In the genomic region with DNA sequence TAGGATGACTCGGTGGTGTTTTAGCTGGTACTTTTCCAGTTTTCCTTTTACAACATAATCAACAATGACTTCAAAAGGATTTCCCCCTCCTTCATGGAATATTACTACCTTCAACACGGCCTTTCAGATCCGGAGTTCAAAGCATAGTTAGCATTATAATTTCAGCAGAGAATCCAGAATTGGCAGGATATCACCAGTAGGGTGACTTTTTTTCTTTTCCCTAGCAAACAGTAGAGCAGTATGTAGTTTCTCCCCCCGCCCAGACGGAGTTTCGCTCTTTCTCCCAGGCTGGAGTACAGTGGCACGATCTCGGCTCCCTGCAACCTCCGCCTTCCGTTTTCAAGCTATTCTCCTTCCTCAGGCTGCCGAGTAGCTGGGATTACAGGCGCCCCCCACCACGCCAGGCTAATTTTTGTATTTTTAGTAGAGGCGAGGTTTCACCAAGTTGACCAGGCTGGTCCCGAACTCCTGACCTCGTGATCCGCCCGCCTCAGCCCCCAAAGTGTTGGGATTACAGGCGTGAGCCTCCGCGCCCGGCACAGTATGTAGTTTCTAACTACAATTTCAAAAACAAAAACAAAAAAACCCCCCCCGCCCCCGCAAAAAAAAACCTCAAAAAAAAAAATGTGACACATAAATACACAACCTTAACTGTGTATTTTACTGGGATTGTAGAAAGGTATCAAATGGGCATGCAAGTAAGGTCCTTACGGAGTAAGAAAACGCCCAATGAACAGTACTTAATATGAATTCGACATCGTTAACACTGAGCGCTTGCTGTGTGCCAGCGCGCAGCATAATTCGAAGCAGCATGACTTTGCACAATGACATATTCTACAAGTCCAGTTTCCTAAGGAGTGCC, we compare ENCODE assay signal across 1 cellular context.
TF ChIP-seq lines count a peak whose summit lies in the region.

No MANE protein-coding gene starts in this region.

TF ChIP-seq in HepG2, 621 proteins besides CTCF, POLR2A, EP300 and RAD21 (continued from another document and continues in another):
- TF ChIP-seq, protein P1, sequence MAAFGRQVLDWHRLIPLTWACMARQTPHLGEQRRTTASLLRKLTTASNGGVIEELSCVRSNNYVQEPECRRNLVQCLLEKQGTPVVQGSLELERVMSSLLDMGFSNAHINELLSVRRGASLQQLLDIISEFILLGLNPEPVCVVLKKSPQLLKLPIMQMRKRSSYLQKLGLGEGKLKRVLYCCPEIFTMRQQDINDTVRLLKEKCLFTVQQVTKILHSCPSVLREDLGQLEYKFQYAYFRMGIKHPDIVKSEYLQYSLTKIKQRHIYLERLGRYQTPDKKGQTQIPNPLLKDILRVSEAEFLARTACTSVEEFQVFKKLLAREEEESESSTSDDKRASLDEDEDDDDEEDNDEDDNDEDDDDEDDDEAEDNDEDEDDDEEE (CRISPR knock-in tag; IDR thresholded peaks at IDR 0.05): no peak
- no peak for TF ChIP-seq TSC22D2 (CRISPR knock-in tag; IDR thresholded peaks at IDR 0.05; ENCODE audit: borderline replicate concordance)
- no peak for TF ChIP-seq THAP11 (CRISPR knock-in tag; IDR thresholded peaks at IDR 0.05)
- no peak for TF ChIP-seq ZNF782 (CRISPR knock-in tag; IDR thresholded peaks at IDR 0.05; ENCODE audit: borderline replicate concordance)
- TF ChIP-seq, protein P2, sequence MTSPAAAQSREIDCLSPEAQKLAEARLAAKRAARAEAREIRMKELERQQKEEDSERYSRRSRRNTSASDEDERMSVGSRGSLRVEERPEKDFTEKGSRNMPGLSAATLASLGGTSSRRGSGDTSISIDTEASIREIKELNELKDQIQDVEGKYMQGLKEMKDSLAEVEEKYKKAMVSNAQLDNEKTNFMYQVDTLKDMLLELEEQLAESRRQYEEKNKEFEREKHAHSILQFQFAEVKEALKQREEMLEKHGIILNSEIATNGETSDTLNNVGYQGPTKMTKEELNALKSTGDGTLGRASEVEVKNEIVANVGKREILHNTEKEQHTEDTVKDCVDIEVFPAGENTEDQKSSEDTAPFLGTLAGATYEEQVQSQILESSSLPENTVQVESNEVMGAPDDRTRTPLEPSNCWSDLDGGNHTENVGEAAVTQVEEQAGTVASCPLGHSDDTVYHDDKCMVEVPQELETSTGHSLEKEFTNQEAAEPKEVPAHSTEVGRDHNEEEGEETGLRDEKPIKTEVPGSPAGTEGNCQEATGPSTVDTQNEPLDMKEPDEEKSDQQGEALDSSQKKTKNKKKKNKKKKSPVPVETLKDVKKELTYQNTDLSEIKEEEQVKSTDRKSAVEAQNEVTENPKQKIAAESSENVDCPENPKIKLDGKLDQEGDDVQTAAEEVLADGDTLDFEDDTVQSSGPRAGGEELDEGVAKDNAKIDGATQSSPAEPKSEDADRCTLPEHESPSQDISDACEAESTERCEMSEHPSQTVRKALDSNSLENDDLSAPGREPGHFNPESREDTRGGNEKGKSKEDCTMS (CRISPR knock-in tag; conservative IDR thresholded peaks at IDR 0.05): no peak
- TF ChIP-seq SALL1 (CRISPR knock-in tag; IDR thresholded peaks at IDR 0.05): peak; percentile 55
- TF ChIP-seq AHR (CRISPR knock-in tag; IDR thresholded peaks at IDR 0.05): no peak
- TF ChIP-seq ISL2 (CRISPR knock-in tag; IDR thresholded peaks at IDR 0.05): peak; percentile 85; the same call in 1 of the 2 replicates
- no peak for TF ChIP-seq ONECUT2 (CRISPR knock-in tag; IDR thresholded peaks at IDR 0.05)
- TF ChIP-seq NAIF1 (CRISPR knock-in tag; IDR thresholded peaks at IDR 0.05; ENCODE audit: borderline replicate concordance): no peak
- TF ChIP-seq, protein P3, sequence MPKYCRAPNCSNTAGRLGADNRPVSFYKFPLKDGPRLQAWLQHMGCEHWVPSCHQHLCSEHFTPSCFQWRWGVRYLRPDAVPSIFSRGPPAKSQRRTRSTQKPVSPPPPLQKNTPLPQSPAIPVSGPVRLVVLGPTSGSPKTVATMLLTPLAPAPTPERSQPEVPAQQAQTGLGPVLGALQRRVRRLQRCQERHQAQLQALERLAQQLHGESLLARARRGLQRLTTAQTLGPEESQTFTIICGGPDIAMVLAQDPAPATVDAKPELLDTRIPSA (CRISPR knock-in tag; IDR thresholded peaks at IDR 0.05; ENCODE audit: borderline replicate concordance): no peak
- TF ChIP-seq, protein P4, sequence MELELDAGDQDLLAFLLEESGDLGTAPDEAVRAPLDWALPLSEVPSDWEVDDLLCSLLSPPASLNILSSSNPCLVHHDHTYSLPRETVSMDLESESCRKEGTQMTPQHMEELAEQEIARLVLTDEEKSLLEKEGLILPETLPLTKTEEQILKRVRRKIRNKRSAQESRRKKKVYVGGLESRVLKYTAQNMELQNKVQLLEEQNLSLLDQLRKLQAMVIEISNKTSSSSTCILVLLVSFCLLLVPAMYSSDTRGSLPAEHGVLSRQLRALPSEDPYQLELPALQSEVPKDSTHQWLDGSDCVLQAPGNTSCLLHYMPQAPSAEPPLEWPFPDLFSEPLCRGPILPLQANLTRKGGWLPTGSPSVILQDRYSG (CRISPR knock-in tag; IDR thresholded peaks at IDR 0.05): no peak
- no peak for TF ChIP-seq ZNF20 (CRISPR knock-in tag; IDR thresholded peaks at IDR 0.05)
- no peak for TF ChIP-seq YEATS4 (CRISPR knock-in tag; IDR thresholded peaks at IDR 0.05; ENCODE audit: borderline replicate concordance)
- TF ChIP-seq MTF2 (CRISPR knock-in tag; IDR thresholded peaks at IDR 0.05; ENCODE audit: borderline replicate concordance): no peak
- TF ChIP-seq LCORL (IDR thresholded peaks at IDR 0.05): no peak
- TF ChIP-seq LCORL (CRISPR knock-in tag; IDR thresholded peaks at IDR 0.05): no peak; the same call in 1 of the 2 replicates
- TF ChIP-seq ZNF878 (CRISPR knock-in tag; IDR thresholded peaks at IDR 0.05): no peak; the same call in 1 of the 2 replicates
- TF ChIP-seq, protein P5, sequence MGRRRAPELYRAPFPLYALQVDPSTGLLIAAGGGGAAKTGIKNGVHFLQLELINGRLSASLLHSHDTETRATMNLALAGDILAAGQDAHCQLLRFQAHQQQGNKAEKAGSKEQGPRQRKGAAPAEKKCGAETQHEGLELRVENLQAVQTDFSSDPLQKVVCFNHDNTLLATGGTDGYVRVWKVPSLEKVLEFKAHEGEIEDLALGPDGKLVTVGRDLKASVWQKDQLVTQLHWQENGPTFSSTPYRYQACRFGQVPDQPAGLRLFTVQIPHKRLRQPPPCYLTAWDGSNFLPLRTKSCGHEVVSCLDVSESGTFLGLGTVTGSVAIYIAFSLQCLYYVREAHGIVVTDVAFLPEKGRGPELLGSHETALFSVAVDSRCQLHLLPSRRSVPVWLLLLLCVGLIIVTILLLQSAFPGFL (CRISPR knock-in tag; IDR thresholded peaks at IDR 0.05): no peak
- TF ChIP-seq, protein P6, sequence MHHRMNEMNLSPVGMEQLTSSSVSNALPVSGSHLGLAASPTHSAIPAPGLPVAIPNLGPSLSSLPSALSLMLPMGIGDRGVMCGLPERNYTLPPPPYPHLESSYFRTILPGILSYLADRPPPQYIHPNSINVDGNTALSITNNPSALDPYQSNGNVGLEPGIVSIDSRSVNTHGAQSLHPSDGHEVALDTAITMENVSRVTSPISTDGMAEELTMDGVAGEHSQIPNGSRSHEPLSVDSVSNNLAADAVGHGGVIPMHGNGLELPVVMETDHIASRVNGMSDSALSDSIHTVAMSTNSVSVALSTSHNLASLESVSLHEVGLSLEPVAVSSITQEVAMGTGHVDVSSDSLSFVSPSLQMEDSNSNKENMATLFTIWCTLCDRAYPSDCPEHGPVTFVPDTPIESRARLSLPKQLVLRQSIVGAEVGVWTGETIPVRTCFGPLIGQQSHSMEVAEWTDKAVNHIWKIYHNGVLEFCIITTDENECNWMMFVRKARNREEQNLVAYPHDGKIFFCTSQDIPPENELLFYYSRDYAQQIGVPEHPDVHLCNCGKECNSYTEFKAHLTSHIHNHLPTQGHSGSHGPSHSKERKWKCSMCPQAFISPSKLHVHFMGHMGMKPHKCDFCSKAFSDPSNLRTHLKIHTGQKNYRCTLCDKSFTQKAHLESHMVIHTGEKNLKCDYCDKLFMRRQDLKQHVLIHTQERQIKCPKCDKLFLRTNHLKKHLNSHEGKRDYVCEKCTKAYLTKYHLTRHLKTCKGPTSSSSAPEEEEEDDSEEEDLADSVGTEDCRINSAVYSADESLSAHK (CRISPR knock-in tag; IDR thresholded peaks at IDR 0.05; ENCODE audit: borderline replicate concordance): no peak
- TF ChIP-seq, protein P7, sequence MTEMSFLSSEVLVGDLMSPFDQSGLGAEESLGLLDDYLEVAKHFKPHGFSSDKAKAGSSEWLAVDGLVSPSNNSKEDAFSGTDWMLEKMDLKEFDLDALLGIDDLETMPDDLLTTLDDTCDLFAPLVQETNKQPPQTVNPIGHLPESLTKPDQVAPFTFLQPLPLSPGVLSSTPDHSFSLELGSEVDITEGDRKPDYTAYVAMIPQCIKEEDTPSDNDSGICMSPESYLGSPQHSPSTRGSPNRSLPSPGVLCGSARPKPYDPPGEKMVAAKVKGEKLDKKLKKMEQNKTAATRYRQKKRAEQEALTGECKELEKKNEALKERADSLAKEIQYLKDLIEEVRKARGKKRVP (CRISPR knock-in tag; IDR thresholded peaks at IDR 0.05): 0 out of 4 replicates have a peak, but pooled peaks of 1 of the 2 experiments have one; percentile 21
- no peak for TF ChIP-seq ZSCAN31 (CRISPR knock-in tag; IDR thresholded peaks at IDR 0.05; ENCODE audit: low read depth)
- no peak for TF ChIP-seq SP2 (CRISPR knock-in tag; IDR thresholded peaks at IDR 0.05)
- TF ChIP-seq MED13 (CRISPR knock-in tag; IDR thresholded peaks at IDR 0.05): peak; percentile 78
- TF ChIP-seq, protein P8, sequence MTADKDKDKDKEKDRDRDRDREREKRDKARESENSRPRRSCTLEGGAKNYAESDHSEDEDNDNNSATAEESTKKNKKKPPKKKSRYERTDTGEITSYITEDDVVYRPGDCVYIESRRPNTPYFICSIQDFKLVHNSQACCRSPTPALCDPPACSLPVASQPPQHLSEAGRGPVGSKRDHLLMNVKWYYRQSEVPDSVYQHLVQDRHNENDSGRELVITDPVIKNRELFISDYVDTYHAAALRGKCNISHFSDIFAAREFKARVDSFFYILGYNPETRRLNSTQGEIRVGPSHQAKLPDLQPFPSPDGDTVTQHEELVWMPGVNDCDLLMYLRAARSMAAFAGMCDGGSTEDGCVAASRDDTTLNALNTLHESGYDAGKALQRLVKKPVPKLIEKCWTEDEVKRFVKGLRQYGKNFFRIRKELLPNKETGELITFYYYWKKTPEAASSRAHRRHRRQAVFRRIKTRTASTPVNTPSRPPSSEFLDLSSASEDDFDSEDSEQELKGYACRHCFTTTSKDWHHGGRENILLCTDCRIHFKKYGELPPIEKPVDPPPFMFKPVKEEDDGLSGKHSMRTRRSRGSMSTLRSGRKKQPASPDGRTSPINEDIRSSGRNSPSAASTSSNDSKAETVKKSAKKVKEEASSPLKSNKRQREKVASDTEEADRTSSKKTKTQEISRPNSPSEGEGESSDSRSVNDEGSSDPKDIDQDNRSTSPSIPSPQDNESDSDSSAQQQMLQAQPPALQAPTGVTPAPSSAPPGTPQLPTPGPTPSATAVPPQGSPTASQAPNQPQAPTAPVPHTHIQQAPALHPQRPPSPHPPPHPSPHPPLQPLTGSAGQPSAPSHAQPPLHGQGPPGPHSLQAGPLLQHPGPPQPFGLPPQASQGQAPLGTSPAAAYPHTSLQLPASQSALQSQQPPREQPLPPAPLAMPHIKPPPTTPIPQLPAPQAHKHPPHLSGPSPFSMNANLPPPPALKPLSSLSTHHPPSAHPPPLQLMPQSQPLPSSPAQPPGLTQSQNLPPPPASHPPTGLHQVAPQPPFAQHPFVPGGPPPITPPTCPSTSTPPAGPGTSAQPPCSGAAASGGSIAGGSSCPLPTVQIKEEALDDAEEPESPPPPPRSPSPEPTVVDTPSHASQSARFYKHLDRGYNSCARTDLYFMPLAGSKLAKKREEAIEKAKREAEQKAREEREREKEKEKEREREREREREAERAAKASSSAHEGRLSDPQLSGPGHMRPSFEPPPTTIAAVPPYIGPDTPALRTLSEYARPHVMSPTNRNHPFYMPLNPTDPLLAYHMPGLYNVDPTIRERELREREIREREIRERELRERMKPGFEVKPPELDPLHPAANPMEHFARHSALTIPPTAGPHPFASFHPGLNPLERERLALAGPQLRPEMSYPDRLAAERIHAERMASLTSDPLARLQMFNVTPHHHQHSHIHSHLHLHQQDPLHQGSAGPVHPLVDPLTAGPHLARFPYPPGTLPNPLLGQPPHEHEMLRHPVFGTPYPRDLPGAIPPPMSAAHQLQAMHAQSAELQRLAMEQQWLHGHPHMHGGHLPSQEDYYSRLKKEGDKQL (CRISPR knock-in tag; IDR thresholded peaks at IDR 0.05; ENCODE audit: low read depth): peak; percentile 53; the same call in 1 of the 2 replicates
- TF ChIP-seq HNRNPK (IDR thresholded peaks at IDR 0.05; ENCODE audit: low read depth, low read length, poor library complexity, severe bottlenecking): no peak
- no peak for TF ChIP-seq NONO (IDR thresholded peaks at IDR 0.05)
- no peak for TF ChIP-seq NONO (CRISPR knock-in tag; conservative IDR thresholded peaks at IDR 0.05)
- TF ChIP-seq ZNF607 (CRISPR knock-in tag; IDR thresholded peaks at IDR 0.05; ENCODE audit: borderline replicate concordance): no peak
- TF ChIP-seq, protein P9, sequence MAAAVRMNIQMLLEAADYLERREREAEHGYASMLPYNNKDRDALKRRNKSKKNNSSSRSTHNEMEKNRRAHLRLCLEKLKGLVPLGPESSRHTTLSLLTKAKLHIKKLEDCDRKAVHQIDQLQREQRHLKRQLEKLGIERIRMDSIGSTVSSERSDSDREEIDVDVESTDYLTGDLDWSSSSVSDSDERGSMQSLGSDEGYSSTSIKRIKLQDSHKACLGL (CRISPR knock-in tag; IDR thresholded peaks at IDR 0.05): no peak
- TF ChIP-seq ZNF713 (CRISPR knock-in tag; IDR thresholded peaks at IDR 0.05): no peak
- TF ChIP-seq TCF12 (IDR thresholded peaks at IDR 0.05): no peak
- no peak for TF ChIP-seq TCF12 (CRISPR knock-in tag; IDR thresholded peaks at IDR 0.05)
- TF ChIP-seq, protein P10, sequence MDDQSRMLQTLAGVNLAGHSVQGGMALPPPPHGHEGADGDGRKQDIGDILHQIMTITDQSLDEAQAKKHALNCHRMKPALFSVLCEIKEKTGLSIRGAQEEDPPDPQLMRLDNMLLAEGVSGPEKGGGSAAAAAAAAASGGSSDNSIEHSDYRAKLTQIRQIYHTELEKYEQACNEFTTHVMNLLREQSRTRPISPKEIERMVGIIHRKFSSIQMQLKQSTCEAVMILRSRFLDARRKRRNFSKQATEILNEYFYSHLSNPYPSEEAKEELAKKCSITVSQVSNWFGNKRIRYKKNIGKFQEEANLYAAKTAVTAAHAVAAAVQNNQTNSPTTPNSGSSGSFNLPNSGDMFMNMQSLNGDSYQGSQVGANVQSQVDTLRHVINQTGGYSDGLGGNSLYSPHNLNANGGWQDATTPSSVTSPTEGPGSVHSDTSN (CRISPR knock-in tag; IDR thresholded peaks at IDR 0.05; ENCODE audit: borderline replicate concordance): no peak
- no peak for TF ChIP-seq TOE1 (CRISPR knock-in tag; IDR thresholded peaks at IDR 0.05)
- TF ChIP-seq NCOA2 (CRISPR knock-in tag; IDR thresholded peaks at IDR 0.05): peak; percentile 87
- no peak for TF ChIP-seq RFX5 (IDR thresholded peaks at IDR 0.05; ENCODE audit: low read depth, low read length)
- TF ChIP-seq, protein P11, sequence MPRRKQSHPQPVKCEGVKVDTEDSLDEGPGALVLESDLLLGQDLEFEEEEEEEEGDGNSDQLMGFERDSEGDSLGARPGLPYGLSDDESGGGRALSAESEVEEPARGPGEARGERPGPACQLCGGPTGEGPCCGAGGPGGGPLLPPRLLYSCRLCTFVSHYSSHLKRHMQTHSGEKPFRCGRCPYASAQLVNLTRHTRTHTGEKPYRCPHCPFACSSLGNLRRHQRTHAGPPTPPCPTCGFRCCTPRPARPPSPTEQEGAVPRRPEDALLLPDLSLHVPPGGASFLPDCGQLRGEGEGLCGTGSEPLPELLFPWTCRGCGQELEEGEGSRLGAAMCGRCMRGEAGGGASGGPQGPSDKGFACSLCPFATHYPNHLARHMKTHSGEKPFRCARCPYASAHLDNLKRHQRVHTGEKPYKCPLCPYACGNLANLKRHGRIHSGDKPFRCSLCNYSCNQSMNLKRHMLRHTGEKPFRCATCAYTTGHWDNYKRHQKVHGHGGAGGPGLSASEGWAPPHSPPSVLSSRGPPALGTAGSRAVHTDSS (CRISPR knock-in tag; conservative IDR thresholded peaks at IDR 0.05): no peak
- no peak for TF ChIP-seq ZNF83 (CRISPR knock-in tag; IDR thresholded peaks at IDR 0.05; ENCODE audit: borderline replicate concordance)
- TF ChIP-seq DNMT1 (CRISPR knock-in tag; IDR thresholded peaks at IDR 0.05): no peak
